In the genomic region with DNA sequence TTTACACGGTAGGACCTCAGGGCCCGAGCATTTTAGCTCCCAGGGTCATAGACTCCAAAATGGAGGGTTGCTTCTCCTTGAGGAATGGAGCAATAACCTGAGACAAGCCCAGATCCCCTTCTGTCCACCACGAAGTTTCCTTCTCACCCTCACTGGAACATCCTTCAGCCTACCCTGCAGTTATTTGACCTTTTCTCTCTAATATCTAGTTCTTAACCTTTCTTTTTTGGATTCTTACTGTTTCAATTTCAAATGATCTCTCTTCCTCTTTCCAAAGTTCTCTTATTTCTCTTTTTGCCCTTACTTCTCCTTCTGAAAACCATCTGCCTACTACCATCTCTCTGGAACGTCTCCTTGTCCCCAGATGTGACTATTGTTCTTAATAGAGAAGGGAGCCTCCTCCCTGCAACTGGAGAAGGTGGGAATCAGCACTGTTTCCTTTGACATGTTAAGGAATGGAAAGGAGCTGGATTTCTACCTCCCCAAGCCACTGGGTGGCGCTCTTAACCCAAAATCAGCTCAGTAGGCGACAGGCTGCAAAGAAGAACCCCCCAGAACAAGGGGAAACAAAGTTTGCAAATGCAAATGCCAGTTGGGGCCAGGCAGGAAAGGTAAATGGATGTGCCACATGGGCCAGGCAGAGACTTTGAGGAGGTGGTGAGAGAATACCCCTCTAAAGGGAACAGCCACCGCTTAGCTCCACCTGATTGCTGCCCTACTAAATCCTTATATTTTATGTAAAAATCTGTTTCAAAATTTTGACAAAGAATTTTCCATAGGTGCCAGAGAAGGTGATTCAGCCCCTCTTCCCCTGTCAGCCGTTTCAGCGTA, we compare ENCODE assay signal across 8 cellular contexts. TPM values are rescaled to one million over a fixed set of nuclear protein-coding genes. Genes with fewer than 3 reads are reported as not detected.
DNase-seq lines count a peak whose midpoint lies in the region; ATAC-seq, FAIRE-seq and TF ChIP-seq lines count a peak whose summit lies in the region.

No MANE protein-coding gene starts in this region.

- 42 to 49% (median 44%) methylated on average over 9 of the region's 9 CpGs for WGBS in heart left ventricle, 4 donors
- WGBS in small intestine, 3 donors: 44 to 50% (median 49%) methylated on average over 9 of the region's 9 CpGs

- ATAC-seq in heart left ventricle: no peak
- no peak for ATAC-seq in sciatic nerve
- ATAC-seq in HG03045 (IDR thresholded peaks at IDR 0.05; ENCODE audit: unreplicated experiment): no peak

- H3K27ac ChIP-seq in heart left ventricle (no peak overlapping the region), small intestine (ENCODE audit: low read depth in 1 of 2, low read length in 1 of 2) (no peak overlapping the region)

- H3K27me3 ChIP-seq in heart left ventricle: peaks cover 0 to 12% (median 0%) of the 10 kb centered on the region in 9 donors
- H3K27me3 ChIP-seq in small intestine (ENCODE audit: control insufficient read depth in 2 of 2, insufficient read depth in 2 of 2, low read length in 2 of 2): no peaks in the 10 kb centered on the region

- TF ChIP-seq POLR2A in heart left ventricle (IDR thresholded peaks at IDR 0.05): no peak

- DNase-seq in NCI-H748 (lab: John Stamatoyannopoulos, UW; ENCODE audit: unreplicated experiment): peak; percentile 47
- DNase-seq in NCI-H748 treated with DMSO at 0.1 percent for 48 hours (lab: John Stamatoyannopoulos, UW): no peak
- peak; percentile 15 for DNase-seq in NCI-H2029 treated with DMSO at 0.1 percent for 48 hours (lab: John Stamatoyannopoulos, UW)
- peak; percentile 72 to 75 for DNase-seq in activated T-cell treated with anti-CD3 and anti-CD28 coated beads, Interleukin-2, amount 50 U/mL, for 48 hours
- DNase-seq in heart left ventricle: peak in 4 of 5 donors; percentile 13 to 44 (median 32)
- peak; percentile 5 for DNase-seq in small intestine
- DNase-seq in sciatic nerve (ENCODE audit: low spot score): no peak

- H3K9me3 ChIP-seq in heart left ventricle (no peaks in the 10 kb centered on the region), small intestine (ENCODE audit: control insufficient read depth, low read depth) (no peaks in the 10 kb centered on the region)

- peaks cover 0 to 98% (median 0%) of the 10 kb centered on the region in 9 donors for H3K36me3 ChIP-seq in heart left ventricle
- H3K36me3 ChIP-seq in small intestine (ENCODE audit: control insufficient read depth in 2 of 2, insufficient read depth in 2 of 2, low read length in 2 of 2): peaks cover 0 to 4% of the 10 kb centered on the region in 2 donors

- intact Hi-C loops in heart left ventricle (cut with DNase I): loop anchor here in 3 of 10 donors (1.0 to 5.0 kb wide), 3 partner anchors 44 to 430 kb away; no protein-coding TSS in a partner anchor
- intact Hi-C loops in sciatic nerve (cut with DNase I): no loop called here

- FAIRE-seq in small intestine (lab: Jason Lieb, UNC): no peak

- peak; percentile 23 to 65 (median 48) for TF ChIP-seq CTCF in heart left ventricle (IDR thresholded peaks at IDR 0.05)

- H3K4me3 ChIP-seq in heart left ventricle: no peak overlapping the region
- no peak overlapping the region for H3K4me3 ChIP-seq in small intestine (ENCODE audit: low read depth in 1 of 2, low read length in 2 of 2)

- H3K4me1 ChIP-seq in heart left ventricle (peaks cover 0 to 11% (median 0%) of the 10 kb centered on the region in 12 donors), small intestine (ENCODE audit: control insufficient read depth in 2 of 2, insufficient read depth in 1 of 2, low read depth in 1 of 2, low read length in 1 of 2) (no peaks in the 10 kb centered on the region)

RNA-seq across cellular contexts. Expression of a gene that starts 22.4 kb away (rescaled TPM):
- total RNA-seq in heart left ventricle (1 to 10 TPM; 1.4 to 8.8 (median 3.5) TPM), sciatic nerve (4.5 TPM)
- polyA plus RNA-seq in heart left ventricle (1 to 10 TPM; 2.3 to 5.2 TPM), small intestine (1 to 10 TPM in 2 of 3 donors, under 1 TPM in 1; 0.67 to 4.8 (median 3.2) TPM)

RNA-seq across cellular contexts. Expression of a gene that starts 29.5 kb away (rescaled TPM):
- 10 to 100 TPM in 2 of 9 donors, 1 to 10 TPM in 7; 2.4 to 66.3 (median 5.4) TPM for total RNA-seq in heart left ventricle
- polyA plus RNA-seq in heart left ventricle: 1 to 10 TPM in 1 of 2 donors, under 1 TPM in 1; 0.88 to 2.1 TPM
- 1 to 10 TPM; 1.3 to 5.0 (median 4.6) TPM for polyA plus RNA-seq in small intestine
- total RNA-seq in sciatic nerve: 27.8 TPM

RNA-seq across cellular contexts. Expression of a gene that starts 53.6 kb away (rescaled TPM):
- total RNA-seq in heart left ventricle: 1 to 10 TPM in 1 of 9 donors, not detected in 8; 1.2 TPM
- under 1 TPM in 1 of 2 donors, not detected in 1; 0.39 TPM for polyA plus RNA-seq in heart left ventricle
- polyA plus RNA-seq in small intestine: 1 to 10 TPM in 1 of 3 donors, under 1 TPM in 1, not detected in 1; 0.45 to 1.9 TPM
- not detected for total RNA-seq in sciatic nerve

Comparison
In these comparisons a context has a peak if more than half of its experiments do, and no peak if none do; other contexts are left out.
1. DNase-seq: peak in NCI-H748 (single experiment), NCI-H2029 treated with DMSO at 0.1 percent for 48 hours (single experiment), activated T-cell treated with anti-CD3 and anti-CD28 coated beads, Interleukin-2, amount 50 U/mL, for 48 hours (2 of 2), heart left ventricle (4 of 5) and small intestine (single experiment); none in NCI-H748 treated with DMSO at 0.1 percent for 48 hours (single experiment) and sciatic nerve (single experiment).